Comparison of ENCODE assay signal across 22 cellular contexts in the genomic region with DNA sequence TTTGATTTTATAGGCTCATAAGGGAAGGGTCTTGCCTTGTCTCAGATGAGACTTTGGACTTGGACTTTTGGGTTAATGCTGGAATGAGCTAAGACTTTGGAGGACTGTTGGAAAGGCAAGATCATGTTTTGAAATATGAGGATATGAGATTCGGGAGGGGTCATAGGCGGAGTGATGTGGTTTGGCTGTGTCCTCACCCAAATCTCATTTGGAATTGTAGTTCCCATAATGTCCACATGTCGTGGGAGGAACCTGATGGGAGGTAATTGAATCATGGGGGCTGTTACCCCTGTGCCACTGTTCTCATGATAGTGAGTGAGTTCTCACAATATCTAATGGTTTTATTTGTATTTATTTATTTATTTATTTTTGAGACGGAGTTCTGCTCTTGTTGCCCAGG. TPM values are rescaled to one million over a fixed set of nuclear protein-coding genes. Genes with fewer than 3 reads are reported as not detected.
DNase-seq lines count a peak whose midpoint lies in the region; ATAC-seq and TF ChIP-seq lines count a peak whose summit lies in the region.
"Had no signal": no experiment of that assay in that cellular context is flagged by ENCODE, and none has a peak within 500 bp of the region (broad histone marks: within the 10 kb centered on the region; RNA-seq: fewer than 3 reads in every experiment).

No MANE protein-coding gene starts in this region.

- H3K9me2 ChIP-seq in SK-N-SH, result no peaks in the 10 kb centered on the region

- H3K27me3 Mint-ChIP-seq in endothelial cell (ENCODE audit: unreplicated experiment) (no peaks in the 10 kb centered on the region), type B pancreatic cell (peaks cover 3% of the 10 kb centered on the region)
- no peaks in the 10 kb centered on the region for H3K27me3 Mint-ChIP-seq in activated CD4-positive, alpha-beta memory T cell treated with anti-CD3 and anti-CD28 coated beads for 36 hours
- H3K27me3 Mint-ChIP-seq: naive thymus-derived CD4-positive, alpha-beta T cell had no signal

- H3K4me2 ChIP-seq in SK-N-SH, result no peak overlapping the region

- DNase-seq in SK-N-SH (peak; percentile 8), NAMALWA (ENCODE audit: low spot score) (peak; percentile 49), endothelial cell (ENCODE audit: low spot score) (no peak), type B pancreatic cell (ENCODE audit: extremely low spot score, unreplicated experiment) (no peak), iPS-NIHi11 (ENCODE audit: low spot score) (no peak)
- DNase-seq in activated CD4-positive, alpha-beta memory T cell treated with anti-CD3 and anti-CD28 coated beads for 36 hours, result no peak
- DNase-seq: activated CD4-positive, alpha-beta T cell treated with anti-CD3 and anti-CD28 coated beads, Interleukin-2, amount 50 U/mL, for 1 hour; activated effector memory CD4-positive, alpha-beta T cell treated with anti-CD3 and anti-CD28 coated beads, Interleukin-2, amount 50 U/mL, for 16 hours; cortex of kidney; gastrocnemius medialis; kidney glomerular epithelial cell; mesendoderm; naive thymus-derived CD4-positive, alpha-beta T cell; NCI-H1436 treated with DMSO at 0.1 percent for 48 hours; NCI-H524; SHP77; stimulated activated CD8-positive, alpha-beta memory T cell treated with anti-CD3 and anti-CD28 coated beads, Interleukin-4, amount 100 ng/mL, for 48 hours had no signal

- H3K36me3 ChIP-seq in SK-N-SH (replicated peaks in 1 of 2; ENCODE audit: control insufficient read depth in 1 of 2, insufficient read depth in 2 of 2, low read length in 1 of 2), result peaks cover 3 to 12% of the 10 kb centered on the region in 2 experiments
- H3K36me3 ChIP-seq: breast epithelium, right atrium auricular region had no signal

- POLR2A ChIA-PET in SK-N-SH (lab: Yijun Ruan, JAX), result no interaction called here
- POLR2A ChIA-PET in activated CD4-positive, alpha-beta memory T cell treated with anti-CD3 and anti-CD28 coated beads for 36 hours (lab: Charles Lee), result no interaction called here

- 43% methylated on average over 4 of the region's 4 CpGs for WGBS in SK-N-SH (ENCODE audit: low lambda C conversion rate)

- H3K79me2 ChIP-seq in SK-N-SH (ENCODE audit: insufficient read depth), result no peaks in the 10 kb centered on the region

- no peak for TF ChIP-seq RAD21 in SK-N-SH (IDR thresholded peaks at IDR 0.05; ENCODE audit: low read length)

- TF ChIP-seq EP300 in SK-N-SH (IDR thresholded peaks at IDR 0.05; ENCODE audit: borderline replicate concordance in 1 of 2, low read depth in 1 of 2, low read length in 1 of 2), result no peak

- peaks cover 2% of the 10 kb centered on the region for H3F3A ChIP-seq in SK-N-SH (replicated peaks; ENCODE audit: insufficient read depth)

- intact Hi-C loops in activated CD4-positive, alpha-beta memory T cell treated with anti-CD3 and anti-CD28 coated beads for 36 hours (cut with micrococcal nuclease), result no loop called here

- H3K27ac Mint-ChIP-seq in endothelial cell (ENCODE audit: unreplicated experiment) (no peak overlapping the region), type B pancreatic cell (no peak overlapping the region)
- no peak overlapping the region for H3K27ac Mint-ChIP-seq in activated CD4-positive, alpha-beta memory T cell treated with anti-CD3 and anti-CD28 coated beads for 36 hours
- H3K27ac Mint-ChIP-seq: CD14-positive monocyte; naive thymus-derived CD4-positive, alpha-beta T cell had no signal

- ATAC-seq in SK-N-SH treated with all-trans-retinoic acid at 6 μM for 48 hours (no peak), GM21717 (IDR thresholded peaks at IDR 0.05; ENCODE audit: unreplicated experiment) (no peak)
- ATAC-seq: gastrocnemius medialis; naive thymus-derived CD4-positive, alpha-beta T cell had no signal

- H3K9me3 Mint-ChIP-seq in endothelial cell (ENCODE audit: unreplicated experiment), result no peaks in the 10 kb centered on the region
- no peaks in the 10 kb centered on the region for H3K9me3 Mint-ChIP-seq in type B pancreatic cell
- peaks cover 9% of the 10 kb centered on the region for H3K9me3 Mint-ChIP-seq in activated CD4-positive, alpha-beta memory T cell treated with anti-CD3 and anti-CD28 coated beads for 36 hours

- H3K9ac ChIP-seq in SK-N-SH, result no peak overlapping the region

- H3K4me3 Mint-ChIP-seq in endothelial cell (ENCODE audit: unreplicated experiment) (no peak overlapping the region), type B pancreatic cell (no peak overlapping the region)
- no peak overlapping the region for H3K4me3 Mint-ChIP-seq in activated CD4-positive, alpha-beta memory T cell treated with anti-CD3 and anti-CD28 coated beads for 36 hours
- H3K4me3 Mint-ChIP-seq: CD14-positive monocyte; naive thymus-derived CD4-positive, alpha-beta T cell had no signal

- H3K36me3 Mint-ChIP-seq in endothelial cell (ENCODE audit: low read depth, unreplicated experiment) (peaks cover 6% of the 10 kb centered on the region), type B pancreatic cell (peaks cover 3% of the 10 kb centered on the region)
- peaks cover 7% of the 10 kb centered on the region for H3K36me3 Mint-ChIP-seq in activated CD4-positive, alpha-beta memory T cell treated with anti-CD3 and anti-CD28 coated beads for 36 hours

- H4K20me1 ChIP-seq in SK-N-SH (ENCODE audit: insufficient read depth), result no peaks in the 10 kb centered on the region

- no peak overlapping the region for H3K4me3 ChIP-seq in SK-N-SH (ENCODE audit: low read depth in 2 of 2, low read length in 1 of 2)
- H3K4me3 ChIP-seq: breast epithelium, gastrocnemius medialis, right atrium auricular region had no signal

- H3K4me1 ChIP-seq in SK-N-SH (ENCODE audit: control insufficient read depth in 1 of 2, insufficient read depth in 2 of 2, low read depth in 1 of 2, low read length in 1 of 2), result no peaks in the 10 kb centered on the region
- H3K4me1 ChIP-seq: breast epithelium, gastrocnemius medialis, right atrium auricular region had no signal

- no peak overlapping the region for H2AFZ ChIP-seq in SK-N-SH (ENCODE audit: low read depth)

- H3K27me3 ChIP-seq in SK-N-SH (ENCODE audit: insufficient read depth), result no peaks in the 10 kb centered on the region
- H3K27me3 ChIP-seq: breast epithelium, gastrocnemius medialis, right atrium auricular region had no signal

- TF ChIP-seq CTCF in SK-N-SH (IDR thresholded peaks at IDR 0.05), result peak; percentile 33; the same call in 1 of the 2 replicates
- peak; percentile 10 for TF ChIP-seq CTCF in endothelial cell (IDR thresholded peaks at IDR 0.05; ENCODE audit: unreplicated experiment)
- TF ChIP-seq CTCF in type B pancreatic cell (conservative IDR thresholded peaks at IDR 0.05), result peak; percentile 59

- H3K27ac ChIP-seq in SK-N-SH (ENCODE audit: low read depth in 2 of 2, low read length in 1 of 2), result no peak overlapping the region
- H3K27ac ChIP-seq: breast epithelium, gastrocnemius medialis, right atrium auricular region had no signal

- no peaks in the 10 kb centered on the region for H3K4me1 Mint-ChIP-seq in endothelial cell (ENCODE audit: unreplicated experiment)
- no peaks in the 10 kb centered on the region for H3K4me1 Mint-ChIP-seq in type B pancreatic cell (ENCODE audit: unreplicated experiment)
- H3K4me1 Mint-ChIP-seq in activated CD4-positive, alpha-beta memory T cell treated with anti-CD3 and anti-CD28 coated beads for 36 hours (ENCODE audit: low read depth), result no peaks in the 10 kb centered on the region
- H3K4me1 Mint-ChIP-seq: CD14-positive monocyte; naive thymus-derived CD4-positive, alpha-beta T cell had no signal

- H3K9me3 ChIP-seq in SK-N-SH, result no peaks in the 10 kb centered on the region
- H3K9me3 ChIP-seq: breast epithelium, gastrocnemius medialis, right atrium auricular region had no signal

- CTCF ChIA-PET in SK-N-SH (lab: Yijun Ruan, JAX), result no interaction called here
- CTCF ChIA-PET in activated CD4-positive, alpha-beta memory T cell treated with anti-CD3 and anti-CD28 coated beads for 36 hours (lab: Charles Lee), result no interaction called here

TF ChIP-seq in SK-N-SH, 30 proteins besides CTCF, POLR2A, EP300 and RAD21 (continues in another document):
- TF ChIP-seq NRF1 (IDR thresholded peaks at IDR 0.05; ENCODE audit: low read depth, low read length) (no peak), SIN3A (IDR thresholded peaks at IDR 0.05; ENCODE audit: borderline replicate concordance, low read depth, low read length) (no peak), POLR2AphosphoS5 (IDR thresholded peaks at IDR 0.05; ENCODE audit: low read depth, low read length) (no peak), FOSL2 (IDR thresholded peaks at IDR 0.05; ENCODE audit: borderline replicate concordance, low read depth) (no peak), TCF12 (IDR thresholded peaks at IDR 0.05) (no peak), TAF1 (IDR thresholded peaks at IDR 0.05; ENCODE audit: borderline replicate concordance, low read depth, low read length) (no peak)

TF ChIP-seq in SK-N-SH treated with all-trans-retinoic acid at 6 μM for 48 hours, 23 proteins besides CTCF, POLR2A, EP300 and RAD21 (continues in another document):
- TF ChIP-seq ZNF70 (CRISPR knock-in tag; IDR thresholded peaks at IDR 0.05), result no peak

RNA-seq across cellular contexts. Expression of gene CSDE1, which starts 6.9 kb away (rescaled TPM):
- polyA plus RNA-seq in SK-N-SH (2012; rRNA removed), result 151 and 249 TPM in 2 replicates
- polyA plus RNA-seq in SK-N-SH (2012; cell fraction: cytosol; rRNA removed), result 200 and 223 TPM in 2 replicates
- 95.9 and 193 TPM in 2 replicates for polyA plus RNA-seq in SK-N-SH (2012; cell fraction: nucleus; rRNA removed)
- total RNA-seq in endothelial cell (ENCODE audit: unreplicated experiment) (538 TPM), type B pancreatic cell (ENCODE audit: low replicate concordance) (532 and 538 TPM in 2 replicates)
- 100 to 1,000 TPM; 452 to 464 TPM for total RNA-seq in activated CD4-positive, alpha-beta memory T cell treated with anti-CD3 and anti-CD28 coated beads for 36 hours

RNA-seq across cellular contexts. Expression of gene SIKE1, which starts 15.8 kb away (rescaled TPM):
- 29.8 and 41.1 TPM in 2 replicates for polyA plus RNA-seq in SK-N-SH (2012; rRNA removed)
- polyA plus RNA-seq in SK-N-SH (2012; cell fraction: cytosol; rRNA removed), result 34.8 and 40.5 TPM in 2 replicates
- polyA plus RNA-seq in SK-N-SH (2012; cell fraction: nucleus; rRNA removed), result 24.7 and 25.3 TPM in 2 replicates
- 49.1 TPM for total RNA-seq in endothelial cell (ENCODE audit: unreplicated experiment)
- total RNA-seq in type B pancreatic cell (ENCODE audit: low replicate concordance), result 64.6 and 69.1 TPM in 2 replicates
- 10 to 100 TPM; 60.4 to 66.7 TPM for total RNA-seq in activated CD4-positive, alpha-beta memory T cell treated with anti-CD3 and anti-CD28 coated beads for 36 hours

RNA-seq across cellular contexts. Expression of gene NRAS, which starts 48.1 kb away (rescaled TPM):
- polyA plus RNA-seq in SK-N-SH (2012; rRNA removed), result 15.9 and 23.3 TPM in 2 replicates
- 25.6 and 30.4 TPM in 2 replicates for polyA plus RNA-seq in SK-N-SH (2012; cell fraction: cytosol; rRNA removed)
- 4.3 and 10.7 TPM in 2 replicates for polyA plus RNA-seq in SK-N-SH (2012; cell fraction: nucleus; rRNA removed)
- total RNA-seq in endothelial cell (ENCODE audit: unreplicated experiment), result 74.0 TPM
- 49.4 and 54.8 TPM in 2 replicates for total RNA-seq in type B pancreatic cell (ENCODE audit: low replicate concordance)
- total RNA-seq in activated CD4-positive, alpha-beta memory T cell treated with anti-CD3 and anti-CD28 coated beads for 36 hours, result 10 to 100 TPM; 51.7 to 52.1 TPM

Comparison
In these comparisons a context has a peak if more than half of its experiments do, and no peak if none do; other contexts are left out.
1. DNase-seq: peak in SK-N-SH (single experiment) and NAMALWA (single experiment); none in endothelial cell (single experiment), type B pancreatic cell (single experiment), iPS-NIHi11 (single experiment) and activated CD4-positive, alpha-beta memory T cell treated with anti-CD3 and anti-CD28 coated beads for 36 hours (single experiment).
2. Peak in every context shown above with its lines, with median percentiles within 50 percentile points of each other: CTCF ChIP-seq.